Comparison of ENCODE assay signal across 20 cellular contexts in the genomic region with DNA sequence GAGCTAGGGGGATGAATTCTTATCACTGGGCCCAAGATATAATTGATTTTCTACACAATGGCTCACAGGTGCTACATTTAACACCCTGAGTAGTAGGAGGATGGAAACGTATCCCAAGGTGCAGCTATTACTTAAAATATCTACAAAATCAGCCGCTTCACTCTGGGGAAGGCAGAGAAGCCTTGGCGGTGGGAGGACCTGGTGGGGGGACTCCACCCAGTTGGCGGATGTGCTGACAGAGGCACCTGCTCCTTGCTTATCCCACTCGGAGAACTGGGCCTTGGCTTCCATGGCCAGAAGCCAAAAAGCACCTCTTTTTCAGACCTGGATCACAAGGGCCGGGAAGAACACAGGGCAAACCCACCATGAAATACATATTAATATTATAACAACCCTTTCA.
DNase-seq lines count a peak whose midpoint lies in the region; ATAC-seq and TF ChIP-seq lines count a peak whose summit lies in the region.
"Had no signal": no experiment of that assay in that cellular context is flagged by ENCODE, and none has a peak within 500 bp of the region (broad histone marks: within the 10 kb centered on the region; RNA-seq: fewer than 3 reads in every experiment).

No MANE protein-coding gene starts in this region.

- no peak overlapping the region for H2AFZ ChIP-seq in GM23338

- in situ Hi-C loops in brain microvascular endothelial cell (cut with HindIII; ENCODE audit: low pct_ligation_motif_present, low sequenced_read_pairs): no loop called here

- no peaks in the 10 kb centered on the region for H3K9me2 ChIP-seq in GM23338 (ENCODE audit: insufficient read depth)
- H3K9me2 ChIP-seq: SK-N-SH had no signal

- no peaks in the 10 kb centered on the region for H3F3A ChIP-seq in GM23338 (replicated peaks; ENCODE audit: low read depth)

- H3K4me1 ChIP-seq in GM23338 (ENCODE audit: insufficient read depth): peaks cover 25% of the 10 kb centered on the region
- H3K4me1 ChIP-seq: A549 had no signal

- H3K9me3 Mint-ChIP-seq in GM23338: no peaks in the 10 kb centered on the region

- no peak overlapping the region for H3K4me3 Mint-ChIP-seq in GM23338
- H3K4me3 Mint-ChIP-seq: B cell, CD14-positive monocyte had no signal

- no peaks in the 10 kb centered on the region for H3K79me2 ChIP-seq in GM23338 (replicated peaks; ENCODE audit: insufficient read depth)

- intact Hi-C loops in head of caudate nucleus (cut with DNase I): no loop called here

- no peaks in the 10 kb centered on the region for H4K20me1 ChIP-seq in GM23338 (replicated peaks; ENCODE audit: insufficient read depth)

- no peaks in the 10 kb centered on the region for H3K36me3 ChIP-seq in GM23338 (ENCODE audit: insufficient read depth)
- no peaks in the 10 kb centered on the region for H3K36me3 ChIP-seq in brain microvascular endothelial cell (replicated peaks)

- H3K4me3 ChIP-seq in GM23338: no peak overlapping the region
- H3K4me3 ChIP-seq in brain microvascular endothelial cell (ENCODE audit: low read depth, low read length): no peak overlapping the region
- H3K4me3 ChIP-seq: A549 had no signal

- peaks cover 2% of the 10 kb centered on the region for H3K27me3 Mint-ChIP-seq in GM23338 (ENCODE audit: insufficient read depth, low read depth, poor library complexity)

- no peaks in the 10 kb centered on the region for H3K27me3 ChIP-seq in GM23338 (ENCODE audit: insufficient read depth)
- no peaks in the 10 kb centered on the region for H3K27me3 ChIP-seq in brain microvascular endothelial cell (replicated peaks)

- H3K4me1 Mint-ChIP-seq in GM23338: peaks cover 28% of the 10 kb centered on the region
- H3K4me1 Mint-ChIP-seq: B cell, CD14-positive monocyte had no signal

- H3K27ac ChIP-seq in GM23338 (ENCODE audit: low read depth) (no peak overlapping the region), brain microvascular endothelial cell (no peak overlapping the region)
- H3K27ac ChIP-seq: A549, RWPE1 had no signal

- peak; percentile 20 for DNase-seq in GM23338 (ENCODE audit: low spot score)
- peak; percentile 74 for DNase-seq in NCI-H1048 (lab: John Stamatoyannopoulos, UW)
- peak; percentile 85 for DNase-seq in NCI-H748 (lab: John Stamatoyannopoulos, UW; ENCODE audit: unreplicated experiment)
- DNase-seq in head of caudate nucleus: peak; percentile 8 to 88 (median 58)
- DNase-seq in brain microvascular endothelial cell: no peak
- no peak for DNase-seq in D341Med (ENCODE audit: low spot score)
- DNase-seq: DMS79; Kasumi-1; NCI-H1694; NCI-H2107; NCI-H226; NCI-H524; NK-92 treated with Interleukin-12 subunit alpha and Interleukin-12 subunit beta, amount 100 ng/mL, for 24 hours; SHP77 treated with DMSO at 0.1 percent for 48 hours; SK-N-SH had no signal

- ATAC-seq in GM23338: peak; percentile 66
- ATAC-seq in HG03280 (IDR thresholded peaks at IDR 0.05; ENCODE audit: unreplicated experiment): no peak
- ATAC-seq: A549 had no signal

- no peak overlapping the region; the same call in 1 of the 2 replicates for H3K4me2 ChIP-seq in GM23338
- H3K4me2 ChIP-seq: A549, SK-N-SH had no signal

- no peak for TF ChIP-seq CTCF in GM23338 (conservative IDR thresholded peaks at IDR 0.05; ENCODE audit: low read depth in 2 of 2)
- TF ChIP-seq CTCF in brain microvascular endothelial cell (IDR thresholded peaks at IDR 0.05; ENCODE audit: low read depth, low read length, missing control alignments): no peak

- peak overlapping the region; percentile 14; the same call in 1 of the 2 replicates for H3K27ac Mint-ChIP-seq in GM23338
- H3K27ac Mint-ChIP-seq: B cell, CD14-positive monocyte had no signal

- no peaks in the 10 kb centered on the region for H3K36me3 Mint-ChIP-seq in GM23338 (ENCODE audit: low read depth)
- H3K36me3 Mint-ChIP-seq: CD14-positive monocyte had no signal

TF ChIP-seq in GM23338, 12 proteins besides CTCF, POLR2A, EP300 and RAD21:
- no peak for TF ChIP-seq CREB1 (CRISPR knock-in tag; IDR thresholded peaks at IDR 0.05; ENCODE audit: low read depth)
- TF ChIP-seq, protein P1, sequence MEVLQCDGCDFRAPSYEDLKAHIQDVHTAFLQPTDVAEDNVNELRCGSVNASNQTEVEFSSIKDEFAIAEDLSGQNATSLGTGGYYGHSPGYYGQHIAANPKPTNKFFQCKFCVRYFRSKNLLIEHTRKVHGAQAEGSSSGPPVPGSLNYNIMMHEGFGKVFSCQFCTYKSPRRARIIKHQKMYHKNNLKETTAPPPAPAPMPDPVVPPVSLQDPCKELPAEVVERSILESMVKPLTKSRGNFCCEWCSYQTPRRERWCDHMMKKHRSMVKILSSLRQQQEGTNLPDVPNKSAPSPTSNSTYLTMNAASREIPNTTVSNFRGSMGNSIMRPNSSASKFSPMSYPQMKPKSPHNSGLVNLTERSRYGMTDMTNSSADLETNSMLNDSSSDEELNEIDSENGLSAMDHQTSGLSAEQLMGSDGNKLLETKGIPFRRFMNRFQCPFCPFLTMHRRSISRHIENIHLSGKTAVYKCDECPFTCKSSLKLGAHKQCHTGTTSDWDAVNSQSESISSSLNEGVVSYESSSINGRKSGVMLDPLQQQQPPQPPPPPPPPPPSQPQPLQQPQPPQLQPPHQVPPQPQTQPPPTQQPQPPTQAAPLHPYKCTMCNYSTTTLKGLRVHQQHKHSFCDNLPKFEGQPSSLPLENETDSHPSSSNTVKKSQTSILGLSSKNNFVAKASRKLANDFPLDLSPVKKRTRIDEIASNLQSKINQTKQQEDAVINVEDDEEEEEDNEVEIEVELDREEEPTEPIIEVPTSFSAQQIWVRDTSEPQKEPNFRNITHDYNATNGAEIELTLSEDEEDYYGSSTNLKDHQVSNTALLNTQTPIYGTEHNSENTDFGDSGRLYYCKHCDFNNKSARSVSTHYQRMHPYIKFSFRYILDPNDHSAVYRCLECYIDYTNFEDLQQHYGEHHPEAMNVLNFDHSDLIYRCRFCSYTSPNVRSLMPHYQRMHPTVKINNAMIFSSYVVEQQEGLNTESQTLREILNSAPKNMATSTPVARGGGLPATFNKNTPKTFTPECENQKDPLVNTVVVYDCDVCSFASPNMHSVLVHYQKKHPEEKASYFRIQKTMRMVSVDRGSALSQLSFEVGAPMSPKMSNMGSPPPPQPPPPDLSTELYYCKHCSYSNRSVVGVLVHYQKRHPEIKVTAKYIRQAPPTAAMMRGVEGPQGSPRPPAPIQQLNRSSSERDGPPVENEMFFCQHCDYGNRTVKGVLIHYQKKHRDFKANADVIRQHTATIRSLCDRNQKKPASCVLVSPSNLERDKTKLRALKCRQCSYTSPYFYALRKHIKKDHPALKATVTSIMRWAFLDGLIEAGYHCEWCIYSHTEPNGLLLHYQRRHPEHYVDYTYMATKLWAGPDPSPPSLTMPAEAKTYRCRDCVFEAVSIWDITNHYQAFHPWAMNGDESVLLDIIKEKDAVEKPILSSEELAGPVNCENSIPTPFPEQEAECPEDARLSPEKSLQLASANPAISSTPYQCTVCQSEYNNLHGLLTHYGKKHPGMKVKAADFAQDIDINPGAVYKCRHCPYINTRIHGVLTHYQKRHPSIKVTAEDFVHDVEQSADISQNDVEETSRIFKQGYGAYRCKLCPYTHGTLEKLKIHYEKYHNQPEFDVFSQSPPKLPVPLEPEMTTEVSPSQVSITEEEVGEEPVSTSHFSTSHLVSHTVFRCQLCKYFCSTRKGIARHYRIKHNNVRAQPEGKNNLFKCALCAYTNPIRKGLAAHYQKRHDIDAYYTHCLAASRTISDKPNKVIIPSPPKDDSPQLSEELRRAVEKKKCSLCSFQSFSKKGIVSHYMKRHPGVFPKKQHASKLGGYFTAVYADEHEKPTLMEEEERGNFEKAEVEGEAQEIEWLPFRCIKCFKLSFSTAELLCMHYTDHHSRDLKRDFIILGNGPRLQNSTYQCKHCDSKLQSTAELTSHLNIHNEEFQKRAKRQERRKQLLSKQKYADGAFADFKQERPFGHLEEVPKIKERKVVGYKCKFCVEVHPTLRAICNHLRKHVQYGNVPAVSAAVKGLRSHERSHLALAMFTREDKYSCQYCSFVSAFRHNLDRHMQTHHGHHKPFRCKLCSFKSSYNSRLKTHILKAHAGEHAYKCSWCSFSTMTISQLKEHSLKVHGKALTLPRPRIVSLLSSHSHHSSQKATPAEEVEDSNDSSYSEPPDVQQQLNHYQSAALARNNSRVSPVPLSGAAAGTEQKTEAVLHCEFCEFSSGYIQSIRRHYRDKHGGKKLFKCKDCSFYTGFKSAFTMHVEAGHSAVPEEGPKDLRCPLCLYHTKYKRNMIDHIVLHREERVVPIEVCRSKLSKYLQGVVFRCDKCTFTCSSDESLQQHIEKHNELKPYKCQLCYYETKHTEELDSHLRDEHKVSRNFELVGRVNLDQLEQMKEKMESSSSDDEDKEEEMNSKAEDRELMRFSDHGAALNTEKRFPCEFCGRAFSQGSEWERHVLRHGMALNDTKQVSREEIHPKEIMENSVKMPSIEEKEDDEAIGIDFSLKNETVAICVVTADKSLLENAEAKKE (CRISPR knock-in tag; IDR thresholded peaks at IDR 0.05): no peak

Comparison
In these comparisons a context has a peak if more than half of its experiments do, and no peak if none do; other contexts are left out.
1. DNase-seq: peak in GM23338 (single experiment), NCI-H1048 (single experiment), NCI-H748 (single experiment) and head of caudate nucleus (42 of 42); none in brain microvascular endothelial cell (single experiment) and D341Med (single experiment).